ENCODE assay signal across 1 cellular context in genomic region chr2:182103531-182103930, GRCh38.
TF ChIP-seq lines count a peak whose summit lies in the region.

No MANE protein-coding gene starts in this region.

TF ChIP-seq in endothelial cell of umbilical vein, 7 proteins besides CTCF, POLR2A, EP300 and RAD21 (continued from another document):
- TF ChIP-seq POLR2AphosphoS5 (IDR thresholded peaks at IDR 0.05; ENCODE audit: insufficient read depth, low read depth, low read length) (no peak), GATA2 (IDR thresholded peaks at IDR 0.05; ENCODE audit: insufficient read depth, insufficient read length, low read depth, low read length) (no peak)
